Comparison of ENCODE assay signal across 19 cellular contexts in genomic region chr10:127802532-127803055, GRCh38.
"Had no signal": no experiment of that assay in that cellular context is flagged by ENCODE, and none has a peak within 500 bp of the region (broad histone marks: within the 10 kb centered on the region; RNA-seq: fewer than 3 reads in every experiment).

No MANE protein-coding gene starts in this region.

- H3K36me3 ChIP-seq: esophagus muscularis mucosa, left ventricle myocardium inferior, thyroid gland had no signal

- H3K4me3 Mint-ChIP-seq: activated B cell treated with CpG ODN at 0.5 μM for 24 hours; activated naive CD8-positive, alpha-beta T cell; natural killer cell; stimulated activated memory B cell treated with anti-CD40 and anti-IgM and Interleukin-4, amounts not matched to agents 10 μg/mL and 1 μg/mL and 100 μg/mL, for 72 hours had no signal

- H3K4me1 ChIP-seq: left ventricle myocardium inferior, thyroid gland had no signal

- H3K27me3 ChIP-seq: thyroid gland had no signal

- H3K4me1 Mint-ChIP-seq: activated B cell treated with CpG ODN at 0.5 μM for 24 hours; natural killer cell; stimulated activated memory B cell treated with anti-CD40 and anti-IgM and Interleukin-4, amounts not matched to agents 10 μg/mL and 1 μg/mL and 100 μg/mL, for 72 hours had no signal

- H3K36me3 Mint-ChIP-seq: activated naive CD8-positive, alpha-beta T cell; natural killer cell; stimulated activated memory B cell treated with anti-CD40 and anti-IgM and Interleukin-4, amounts not matched to agents 10 μg/mL and 1 μg/mL and 100 μg/mL, for 72 hours had no signal

- H3K9me3 ChIP-seq: esophagus muscularis mucosa, left ventricle myocardium inferior, thyroid gland had no signal

- H3K4me3 ChIP-seq: coronary artery, esophagus muscularis mucosa, left ventricle myocardium inferior, thyroid gland had no signal

- ATAC-seq: natural killer cell; stimulated activated memory B cell treated with anti-CD40 and anti-IgM and Interleukin-4, amounts not matched to agents 10 μg/mL and 1 μg/mL and 100 μg/mL, for 72 hours had no signal

- H3K27ac Mint-ChIP-seq: activated B cell treated with CpG ODN at 0.5 μM for 24 hours; activated naive CD8-positive, alpha-beta T cell; natural killer cell; stimulated activated memory B cell treated with anti-CD40 and anti-IgM and Interleukin-4, amounts not matched to agents 10 μg/mL and 1 μg/mL and 100 μg/mL, for 72 hours had no signal

- H3K27ac ChIP-seq: coronary artery, esophagus muscularis mucosa, left ventricle myocardium inferior, thyroid gland had no signal

- DNase-seq: activated B cell treated with CpG ODN at 0.5 μM for 24 hours; activated CD4-positive, alpha-beta T cell treated with anti-CD3 and anti-CD28 coated beads for 48 hours; activated CD8-positive, alpha-beta memory T cell treated with anti-CD3 and anti-CD28 coated beads, Interleukin-2, amount 50 U/mL, for 48 hours; activated gamma-delta T cell treated with Interleukin-2 at 50 U/mL for 16 hours; amniotic stem cell; central memory CD4-positive, alpha-beta T cell; effector CD4-positive, alpha-beta T cell; hippocampal formation; kidney; left ventricle myocardium inferior; mesendoderm; natural killer cell; nucleus accumbens; stimulated activated CD4-positive, alpha-beta T cell treated with anti-CD3 and anti-CD28 coated beads, Interleukin-2, amount 100 ng/mL, for 48 hours; thyroid gland had no signal

- H3K9me3 Mint-ChIP-seq: activated B cell treated with CpG ODN at 0.5 μM for 24 hours; natural killer cell; stimulated activated memory B cell treated with anti-CD40 and anti-IgM and Interleukin-4, amounts not matched to agents 10 μg/mL and 1 μg/mL and 100 μg/mL, for 72 hours had no signal
